In genomic region chr12:90519285-90519684, GRCh38 we compare ENCODE assay signal across 20 cellular contexts.
A peak's percentile ranks its signal among the peaks of the same experiment; 100 is the strongest.
DNase-seq lines count a peak whose midpoint lies in the region; ATAC-seq lines count a peak whose summit lies in the region.
"Had no signal": no experiment of that assay in that cellular context is flagged by ENCODE, and none has a peak within 500 bp of the region (broad histone marks: within the 10 kb centered on the region; RNA-seq: fewer than 3 reads in every experiment).

No MANE protein-coding gene starts in this region.

- ATAC-seq in activated T-cell treated with anti-CD3 and anti-CD28 coated beads, Interleukin-2, amount 50 U/mL, for 72 hours (replicated peaks in 1 of 2), result peak; percentile 45 to 57
- ATAC-seq in HG02678 (IDR thresholded peaks at IDR 0.05; ENCODE audit: unreplicated experiment) (peak; percentile 39), HG03432 (IDR thresholded peaks at IDR 0.05; ENCODE audit: unreplicated experiment) (peak; percentile 28), HG03469 (IDR thresholded peaks at IDR 0.05; ENCODE audit: unreplicated experiment) (no peak)

- no peaks in the 10 kb centered on the region for H3K36me3 Mint-ChIP-seq in activated T-cell treated with anti-CD3 and anti-CD28 coated beads, Interleukin-2, amount 50 U/mL, for 72 hours (ENCODE audit: insufficient read depth in 2 of 2)

- H3K4me1 Mint-ChIP-seq in activated T-cell treated with anti-CD3 and anti-CD28 coated beads, Interleukin-2, amount 50 U/mL, for 72 hours (ENCODE audit: low read depth), result peaks cover 21% of the 10 kb centered on the region

- no peak overlapping the region for H3K27ac Mint-ChIP-seq in activated T-cell treated with anti-CD3 and anti-CD28 coated beads, Interleukin-2, amount 50 U/mL, for 72 hours
- H3K27ac Mint-ChIP-seq: CD4-positive, alpha-beta T cell had no signal

- H3K9me3 Mint-ChIP-seq in activated T-cell treated with anti-CD3 and anti-CD28 coated beads, Interleukin-2, amount 50 U/mL, for 72 hours, result no peaks in the 10 kb centered on the region
- H3K9me3 Mint-ChIP-seq: CD4-positive, alpha-beta T cell had no signal

- no peak for DNase-seq in activated T-cell treated with anti-CD3 and anti-CD28 coated beads, Interleukin-2, amount 50 U/mL, for 72 hours
- DNase-seq in activated T-cell treated with anti-CD3 and anti-CD28 coated beads, Interleukin-2, amount 50 U/mL, for 48 hours, result no peak
- no peak for DNase-seq in occipital lobe (lab: John Stamatoyannopoulos, UW)
- no peak for DNase-seq in medulla oblongata (ENCODE audit: extremely low spot score)
- DNase-seq in globus pallidus (ENCODE audit: low spot score), result no peak
- DNase-seq: ACHN; CD4-positive, alpha-beta T cell; COR-L47; DMS79; GM23248; Kasumi-1; NCI-H1694; NCI-H2081; NCI-H2171; NCI-H345; NCI-H524 treated with DMSO at 0.1 percent for 48 hours; NCI-H82 had no signal

- H3K27me3 Mint-ChIP-seq in activated T-cell treated with anti-CD3 and anti-CD28 coated beads, Interleukin-2, amount 50 U/mL, for 72 hours (ENCODE audit: low read depth), result peaks cover 15% of the 10 kb centered on the region
- H3K27me3 Mint-ChIP-seq: CD4-positive, alpha-beta T cell had no signal

- no peak overlapping the region for H3K4me3 Mint-ChIP-seq in activated T-cell treated with anti-CD3 and anti-CD28 coated beads, Interleukin-2, amount 50 U/mL, for 72 hours
- H3K4me3 Mint-ChIP-seq: CD4-positive, alpha-beta T cell had no signal
